9 cellular contexts compared by ENCODE assay signal in the genomic region with DNA sequence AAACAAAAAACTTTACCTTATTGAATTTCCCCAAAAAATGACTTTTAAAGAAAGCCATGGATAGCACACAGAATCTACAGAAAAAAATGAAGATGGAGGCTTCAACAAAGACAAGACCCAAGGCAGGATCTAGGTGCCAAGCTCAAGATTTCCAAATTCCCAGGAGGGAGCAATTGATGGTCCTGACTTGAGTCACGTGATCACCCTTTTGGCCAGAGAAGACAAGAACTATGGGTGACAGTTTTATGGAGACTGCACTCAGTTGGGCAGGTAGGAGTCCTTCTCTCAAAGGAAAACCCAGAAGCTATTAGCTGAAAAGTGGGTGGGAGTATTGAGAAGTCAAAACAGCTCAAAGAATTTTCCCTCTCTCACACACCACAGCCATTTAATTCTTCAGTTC. TPM values are rescaled to one million over a fixed set of nuclear protein-coding genes. Genes with fewer than 3 reads are reported as not detected.
"Had no signal": no experiment of that assay in that cellular context is flagged by ENCODE, and none has a peak within 500 bp of the region (broad histone marks: within the 10 kb centered on the region; RNA-seq: fewer than 3 reads in every experiment).

No MANE protein-coding gene starts in this region.

- H2AFZ ChIP-seq: GM23248 had no signal

- H3K4me3 ChIP-seq: GM23248, HAP-1 had no signal

- DNase-seq: GM23248, GOT3, H7, HFFc6, KG1 had no signal

- H3K36me3 ChIP-seq: HAP-1 had no signal

- H3K27ac ChIP-seq: GM23248, HL-60 had no signal

- H3K9me3 ChIP-seq: HAP-1 had no signal

- H3K27ac Mint-ChIP-seq: HFFc6, IgD-negative memory B cell had no signal

- H3K4me3 Mint-ChIP-seq: HFFc6, IgD-negative memory B cell had no signal

- H3K9me3 Mint-ChIP-seq: HFFc6, IgD-negative memory B cell had no signal

- ATAC-seq: HCT116 had no signal

- H3K9ac ChIP-seq: GM23248 had no signal

RNA-seq across cellular contexts. Expression of a gene that starts 3.2 kb away (rescaled TPM):
- polyA plus RNA-seq: IgD-negative memory B cell had no signal
